1 cellular context compared by ENCODE assay signal in the genomic region with DNA sequence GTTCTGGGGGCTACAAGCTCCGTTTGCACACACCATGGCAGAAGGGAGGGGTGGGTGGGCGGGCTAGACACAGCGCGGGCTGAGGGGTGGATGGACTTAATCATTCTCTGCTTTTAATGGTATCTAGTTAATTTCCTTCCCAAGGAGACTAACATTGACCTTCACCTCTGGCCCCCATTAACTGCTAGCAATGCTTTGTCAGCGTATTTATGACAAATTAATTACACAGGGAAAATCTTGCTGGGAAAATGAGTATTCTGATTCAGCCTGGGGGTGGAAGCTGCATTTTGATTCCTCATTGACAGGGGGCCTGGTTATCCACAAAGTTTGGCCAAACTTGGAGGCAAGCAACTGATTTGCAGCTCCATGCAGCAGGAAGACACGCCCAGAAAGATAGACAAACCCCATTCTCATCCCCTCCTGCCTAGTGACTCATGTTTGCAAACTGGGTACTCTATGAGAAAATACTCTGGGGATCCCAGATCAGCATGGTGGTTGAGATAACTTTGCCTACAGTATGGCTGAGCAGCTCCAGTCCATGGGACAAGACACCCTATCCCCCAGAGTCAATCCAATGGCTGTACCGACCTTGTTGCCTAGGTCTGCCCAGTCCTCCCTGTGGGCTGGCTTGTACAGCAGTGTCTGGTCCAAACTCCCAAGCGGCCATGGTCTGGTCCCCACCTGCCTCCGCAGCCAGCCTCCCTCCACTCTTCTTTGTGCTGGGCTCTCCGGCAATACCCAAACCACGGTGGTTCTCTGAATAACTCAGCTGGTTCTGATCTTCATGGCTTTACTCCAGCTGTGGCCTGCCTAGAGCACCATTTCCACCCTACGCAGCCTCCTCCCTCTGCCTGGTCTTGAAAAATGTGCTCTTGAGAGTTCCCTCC.
TF ChIP-seq lines count a peak whose summit lies in the region.

No MANE protein-coding gene starts in this region.

TF ChIP-seq in K562, 482 proteins besides CTCF, POLR2A, EP300 and RAD21:
- no peak for TF ChIP-seq ZNF140 (CRISPR knock-in tag; IDR thresholded peaks at IDR 0.05)
- peak; percentile 40 for TF ChIP-seq MAFF (IDR thresholded peaks at IDR 0.05; ENCODE audit: low read length)
- TF ChIP-seq, protein P1, sequence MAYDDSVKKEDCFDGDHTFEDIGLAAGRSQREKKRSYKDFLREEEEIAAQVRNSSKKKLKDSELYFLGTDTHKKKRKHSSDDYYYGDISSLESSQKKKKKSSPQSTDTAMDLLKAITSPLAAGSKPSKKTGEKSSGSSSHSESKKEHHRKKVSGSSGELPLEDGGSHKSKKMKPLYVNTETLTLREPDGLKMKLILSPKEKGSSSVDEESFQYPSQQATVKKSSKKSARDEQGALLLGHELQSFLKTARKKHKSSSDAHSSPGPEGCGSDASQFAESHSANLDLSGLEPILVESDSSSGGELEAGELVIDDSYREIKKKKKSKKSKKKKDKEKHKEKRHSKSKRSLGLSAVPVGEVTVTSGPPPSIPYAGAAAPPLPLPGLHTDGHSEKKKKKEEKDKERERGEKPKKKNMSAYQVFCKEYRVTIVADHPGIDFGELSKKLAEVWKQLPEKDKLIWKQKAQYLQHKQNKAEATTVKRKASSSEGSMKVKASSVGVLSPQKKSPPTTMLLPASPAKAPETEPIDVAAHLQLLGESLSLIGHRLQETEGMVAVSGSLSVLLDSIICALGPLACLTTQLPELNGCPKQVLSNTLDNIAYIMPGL (CRISPR knock-in tag; IDR thresholded peaks at IDR 0.05): no peak
- TF ChIP-seq RHOXF2B (CRISPR knock-in tag; conservative IDR thresholded peaks at IDR 0.05): no peak
- no peak for TF ChIP-seq HCFC1 (IDR thresholded peaks at IDR 0.05; ENCODE audit: low read depth, low read length)
- TF ChIP-seq, protein P2, sequence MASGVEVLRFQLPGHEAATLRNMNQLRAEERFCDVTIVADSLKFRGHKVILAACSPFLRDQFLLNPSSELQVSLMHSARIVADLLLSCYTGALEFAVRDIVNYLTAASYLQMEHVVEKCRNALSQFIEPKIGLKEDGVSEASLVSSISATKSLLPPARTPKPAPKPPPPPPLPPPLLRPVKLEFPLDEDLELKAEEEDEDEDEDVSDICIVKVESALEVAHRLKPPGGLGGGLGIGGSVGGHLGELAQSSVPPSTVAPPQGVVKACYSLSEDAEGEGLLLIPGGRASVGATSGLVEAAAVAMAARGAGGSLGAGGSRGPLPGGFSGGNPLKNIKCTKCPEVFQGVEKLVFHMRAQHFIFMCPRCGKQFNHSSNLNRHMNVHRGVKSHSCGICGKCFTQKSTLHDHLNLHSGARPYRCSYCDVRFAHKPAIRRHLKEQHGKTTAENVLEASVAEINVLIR (CRISPR knock-in tag; IDR thresholded peaks at IDR 0.05): no peak
- no peak for TF ChIP-seq HNRNPH1 (optimal IDR thresholded peaks at IDR 0.05; ENCODE audit: low read depth, low read length)
- no peak for TF ChIP-seq PTBP1 (IDR thresholded peaks at IDR 0.05; ENCODE audit: low read depth, low read length)
- TF ChIP-seq TOE1 (IDR thresholded peaks at IDR 0.05; ENCODE audit: borderline replicate concordance): no peak
- TF ChIP-seq TOE1 (CRISPR knock-in tag; IDR thresholded peaks at IDR 0.05; ENCODE audit: borderline replicate concordance, low read depth): no peak
- no peak for TF ChIP-seq E2F3 (CRISPR knock-in tag; IDR thresholded peaks at IDR 0.05)
- no peak for TF ChIP-seq TEAD4 (IDR thresholded peaks at IDR 0.05; ENCODE audit: low read length)
- TF ChIP-seq TEAD4 (CRISPR knock-in tag; IDR thresholded peaks at IDR 0.05; ENCODE audit: borderline replicate concordance): no peak
- no peak for TF ChIP-seq SLC30A9 (CRISPR knock-in tag; IDR thresholded peaks at IDR 0.05)
- no peak for TF ChIP-seq NRF1 (conservative IDR thresholded peaks at IDR 0.05 in 1 of 2, IDR thresholded peaks at IDR 0.05 in 1 of 2)
- no peak for TF ChIP-seq BCOR (IDR thresholded peaks at IDR 0.05)
- TF ChIP-seq, protein P3, sequence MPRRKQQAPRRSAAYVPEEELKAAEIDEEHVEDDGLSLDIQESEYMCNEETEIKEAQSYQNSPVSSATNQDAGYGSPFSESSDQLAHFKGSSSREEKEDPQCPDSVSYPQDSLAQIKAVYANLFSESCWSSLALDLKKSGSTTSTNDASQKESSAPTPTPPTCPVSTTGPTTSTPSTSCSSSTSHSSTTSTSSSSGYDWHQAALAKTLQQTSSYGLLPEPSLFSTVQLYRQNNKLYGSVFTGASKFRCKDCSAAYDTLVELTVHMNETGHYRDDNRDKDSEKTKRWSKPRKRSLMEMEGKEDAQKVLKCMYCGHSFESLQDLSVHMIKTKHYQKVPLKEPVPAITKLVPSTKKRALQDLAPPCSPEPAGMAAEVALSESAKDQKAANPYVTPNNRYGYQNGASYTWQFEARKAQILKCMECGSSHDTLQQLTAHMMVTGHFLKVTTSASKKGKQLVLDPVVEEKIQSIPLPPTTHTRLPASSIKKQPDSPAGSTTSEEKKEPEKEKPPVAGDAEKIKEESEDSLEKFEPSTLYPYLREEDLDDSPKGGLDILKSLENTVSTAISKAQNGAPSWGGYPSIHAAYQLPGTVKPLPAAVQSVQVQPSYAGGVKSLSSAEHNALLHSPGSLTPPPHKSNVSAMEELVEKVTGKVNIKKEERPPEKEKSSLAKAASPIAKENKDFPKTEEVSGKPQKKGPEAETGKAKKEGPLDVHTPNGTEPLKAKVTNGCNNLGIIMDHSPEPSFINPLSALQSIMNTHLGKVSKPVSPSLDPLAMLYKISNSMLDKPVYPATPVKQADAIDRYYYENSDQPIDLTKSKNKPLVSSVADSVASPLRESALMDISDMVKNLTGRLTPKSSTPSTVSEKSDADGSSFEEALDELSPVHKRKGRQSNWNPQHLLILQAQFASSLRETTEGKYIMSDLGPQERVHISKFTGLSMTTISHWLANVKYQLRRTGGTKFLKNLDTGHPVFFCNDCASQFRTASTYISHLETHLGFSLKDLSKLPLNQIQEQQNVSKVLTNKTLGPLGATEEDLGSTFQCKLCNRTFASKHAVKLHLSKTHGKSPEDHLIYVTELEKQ (CRISPR knock-in tag; IDR thresholded peaks at IDR 0.05): no peak
- no peak for TF ChIP-seq U2AF1 (optimal IDR thresholded peaks at IDR 0.05; ENCODE audit: low read depth, low read length)
- TF ChIP-seq IRF2 (CRISPR knock-in tag; IDR thresholded peaks at IDR 0.05): no peak
- peak; percentile 26; the same call in 1 of the 2 replicates for TF ChIP-seq MAFG (tag; conservative IDR thresholded peaks at IDR 0.05)
- TF ChIP-seq ZNF316 (IDR thresholded peaks at IDR 0.05): peak; percentile 43; the same call in 1 of the 2 replicates
- no peak for TF ChIP-seq ZNF143 (CRISPR knock-in tag; IDR thresholded peaks at IDR 0.05)
- TF ChIP-seq ZFP36 (IDR thresholded peaks at IDR 0.05; ENCODE audit: low read depth, low read length, partially characterized antibody): peak; percentile 20
- TF ChIP-seq NR4A1 (CRISPR knock-in tag; IDR thresholded peaks at IDR 0.05): no peak
- no peak for TF ChIP-seq NR4A1 (tag; IDR thresholded peaks at IDR 0.05)
- TF ChIP-seq POLR2AphosphoS5 (IDR thresholded peaks at IDR 0.05; ENCODE audit: control insufficient read depth, insufficient read depth, low read depth, low read length): no peak
- TF ChIP-seq GATAD2B (IDR thresholded peaks at IDR 0.05; ENCODE audit: borderline replicate concordance): no peak
